Comparison of ENCODE assay signal across 8 cellular contexts in genomic region chr2:69386789-69387734, GRCh38. TPM values are rescaled to one million over a fixed set of nuclear protein-coding genes. Genes with fewer than 3 reads are reported as not detected.
DNase-seq lines count a peak whose midpoint lies in the region; ATAC-seq and TF ChIP-seq lines count a peak whose summit lies in the region.

Gene GFPT1, minus strand, starts transcription at chr2:69387227. Its CDS starts 156 bp downstream, at chr2:69387071.

- intact Hi-C loops in activated B cell treated with CpG ODN at 0.5 μM for 24 hours (cut with micrococcal nuclease) = loop anchor here (1.0 to 5.0 kb wide), 9 partner anchors 14 to 1324 kb away; partner anchors contain the start of genes AAK1, APLF, C1D and FBXO48
- intact Hi-C loops in spleen (cut with DNase I; ENCODE audit: low total_unique reads) = no loop called here

- H3K36me3 ChIP-seq in spleen = no peaks in the 10 kb centered on the region

- H3K9me3 ChIP-seq in AG04450 (ENCODE audit: control insufficient read depth, insufficient read depth, low read length) (no peaks in the 10 kb centered on the region; the same call in 1 of the 2 replicates), spleen (no peaks in the 10 kb centered on the region)

- CTCF ChIA-PET in AG04450 (lab: Charles Lee) = interaction anchor here (1.6 kb wide), 1 partner anchor 50 kb away, joined by 3 read pairs; the partner anchor contains the start of gene NFU1
- CTCF ChIA-PET in activated B cell treated with CpG ODN at 0.5 μM for 24 hours (lab: Charles Lee) = interaction anchor here (1.3 to 1.8 kb wide), 2 partner anchors 11 to 50 kb away, joined by 3 to 6 read pairs; partner anchors contain the start of gene NFU1

- DNase-seq in AG04450 (ENCODE audit: low read depth, low spot score) = peak; percentile 83
- DNase-seq in NCI-H226 = peak; percentile 91
- DNase-seq in activated B cell treated with CpG ODN at 0.5 μM for 24 hours = peak; percentile 94
- DNase-seq in cardiac fibroblast (ENCODE audit: low read depth in 2 of 2) = peak; percentile 93 to 97
- DNase-seq in inferior parietal cortex (ENCODE audit: extremely low spot score) = peak; percentile 88
- DNase-seq in spleen = peak; percentile 98

- POLR2A ChIA-PET in AG04450 (lab: Yijun Ruan, JAX) = no interaction called here
- POLR2A ChIA-PET in activated B cell treated with CpG ODN at 0.5 μM for 24 hours (lab: Charles Lee) = interaction anchor here (0.6 to 1.5 kb wide), 4 partner anchors 16 to 730 kb away, joined by 3 to 16 read pairs (median 6); partner anchors contain the start of gene NFU1

- H3K4me1 Mint-ChIP-seq in activated B cell treated with CpG ODN at 0.5 μM for 24 hours = peaks cover 38% of the 10 kb centered on the region

- H3K27me3 ChIP-seq in AG04450 (ENCODE audit: control insufficient read depth, insufficient read depth, low read length) (no peaks in the 10 kb centered on the region), spleen (replicated peaks in 1 of 7) (no peaks in the 10 kb centered on the region)

- peak within 1 kb of the TSS; percentile 88 for H3K4me3 Mint-ChIP-seq in activated B cell treated with CpG ODN at 0.5 μM for 24 hours

- H3K4me3 ChIP-seq in AG04450 (ENCODE audit: low read depth, low read length) (peak within 1 kb of the TSS; percentile 86), cardiac fibroblast (replicated peaks in 1 of 2; ENCODE audit: low read depth in 2 of 2, low read length in 2 of 2) (peak within 1 kb of the TSS; percentile 79 to 87), spleen (peak within 1 kb of the TSS; percentile 72 to 98 (median 92))

- H3K4me1 ChIP-seq in spleen = peaks cover 11 to 63% (median 45%) of the 10 kb centered on the region in 6 donors

- no peak for TF ChIP-seq CTCF in AG04450 (IDR thresholded peaks at IDR 0.05; ENCODE audit: low read depth, low read length)
- TF ChIP-seq CTCF in activated B cell treated with CpG ODN at 0.5 μM for 24 hours (IDR thresholded peaks at IDR 0.05) = no peak
- no peak for TF ChIP-seq CTCF in cardiac fibroblast (IDR thresholded peaks at IDR 0.05; ENCODE audit: low read depth, low read length)
- TF ChIP-seq CTCF in spleen (IDR thresholded peaks at IDR 0.05 in 8 of 11, conservative IDR thresholded peaks at IDR 0.05 in 3 of 11) = peak in 3 of 11 experiments; percentile 12 to 36 (median 28)

- no peaks in the 10 kb centered on the region for H3K9me3 Mint-ChIP-seq in activated B cell treated with CpG ODN at 0.5 μM for 24 hours

- no peaks in the 10 kb centered on the region for H3K27me3 Mint-ChIP-seq in activated B cell treated with CpG ODN at 0.5 μM for 24 hours

- H3K36me3 Mint-ChIP-seq in activated B cell treated with CpG ODN at 0.5 μM for 24 hours (ENCODE audit: low read depth) = peaks cover 4% of the 10 kb centered on the region

- ATAC-seq in HG03175 (IDR thresholded peaks at IDR 0.05; ENCODE audit: unreplicated experiment) = peak; percentile 89
- ATAC-seq in activated B cell treated with CpG ODN at 0.5 μM for 24 hours (ENCODE audit: low read depth) = peak; percentile 97

- H3K27ac Mint-ChIP-seq in activated B cell treated with CpG ODN at 0.5 μM for 24 hours = peak within 1 kb of the TSS; percentile 81

- 0 to 1% (median 1%) methylated on average over 70 to 97 of the region's 97 CpGs for WGBS in spleen, 5 donors

- H3K27ac ChIP-seq in AG04450 (ENCODE audit: low read depth, low read length) (peak within 1 kb of the TSS; percentile 97), spleen (peak within 1 kb of the TSS; percentile 73 to 94 (median 88))

- TF ChIP-seq POLR2A in GM18951 (IDR thresholded peaks at IDR 0.05; ENCODE audit: extremely low read depth, insufficient read depth, insufficient read length) (peak; percentile 97), spleen (IDR thresholded peaks at IDR 0.05) (peak in 2 of 3 donors; percentile 21 to 38)

- in situ Hi-C loops in GM18951 (cut with MboI; ENCODE audit: low sequenced_read_pairs, unreplicated experiment) = no loop called here

RNA-seq across cellular contexts. Expression of gene GFPT1, which starts in this region (rescaled TPM):
- polyA plus RNA-seq in AG04450 (2011; rRNA removed) (44.3 and 47.4 TPM in 2 replicates), spleen (1 to 10 TPM; 2.4 to 4.0 (median 3.5) TPM)
- 35.4 and 64.0 TPM in 2 replicates for polyA minus RNA-seq in AG04450 (2011; rRNA and poly(A)+ RNA removed)
- total RNA-seq in activated B cell treated with CpG ODN at 0.5 μM for 24 hours (11.5 and 14.9 TPM in 2 replicates), spleen (10 to 100 TPM; 15.8 to 27.7 (median 22.1) TPM)

Comparison
In these comparisons a context has a peak if more than half of its experiments do, and no peak if none do; other contexts are left out.
1. Peak in every context shown above with its lines: DNase-seq, ATAC-seq, H3K4me3 ChIP-seq and H3K27ac ChIP-seq.